Comparison of ENCODE assay signal across 9 cellular contexts in the genomic region with DNA sequence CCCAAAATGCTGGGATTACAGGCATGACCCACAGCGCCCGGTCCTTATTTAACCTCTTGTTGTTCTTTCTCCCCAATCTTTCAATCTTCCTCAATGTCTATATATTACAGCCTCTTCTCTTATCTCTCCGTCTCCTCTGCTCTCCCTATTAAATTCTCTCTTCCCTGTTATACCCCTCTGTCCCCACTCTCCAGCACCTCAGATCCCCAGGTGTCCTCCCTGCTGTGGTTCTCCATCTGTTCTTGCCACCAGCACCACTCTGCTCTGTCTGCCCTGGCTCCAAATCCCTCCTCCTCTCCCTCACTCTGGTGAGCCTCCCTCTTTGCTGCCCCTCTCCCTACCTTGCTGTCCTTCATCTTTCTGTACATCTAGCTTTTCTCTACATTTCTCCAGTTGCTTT. TPM values are rescaled to one million over a fixed set of nuclear protein-coding genes. Genes with fewer than 3 reads are reported as not detected.
A peak's percentile ranks its signal among the peaks of the same experiment; 100 is the strongest.
DNase-seq lines count a peak whose midpoint lies in the region; ATAC-seq and TF ChIP-seq lines count a peak whose summit lies in the region.
"Had no signal": no experiment of that assay in that cellular context is flagged by ENCODE, and none has a peak within 500 bp of the region (broad histone marks: within the 10 kb centered on the region; RNA-seq: fewer than 3 reads in every experiment).

No MANE protein-coding gene starts in this region.

- no peaks in the 10 kb centered on the region for H3K4me1 ChIP-seq in mesodermal cell (ENCODE audit: control insufficient read depth, insufficient read depth, low read length, poor library complexity, severe bottlenecking)

- peaks cover 4% of the 10 kb centered on the region for H3K9me3 ChIP-seq in mesodermal cell (ENCODE audit: control insufficient read depth, low read length)

- 91 to 94% methylated on average over 3 of the region's 3 CpGs for WGBS in mesodermal cell (ENCODE audit: insufficient coverage in 2 of 2), 2 experiments

- H3K27ac Mint-ChIP-seq in stimulated activated naive CD8-positive, alpha-beta T cell treated with anti-CD3 and anti-CD28 coated beads, Interleukin-15, Interleukin-2, amounts not matched to agents 100 ng/mL and 50 ng/mL, for 24 hours, result no peak overlapping the region
- no peak overlapping the region for H3K27ac Mint-ChIP-seq in activated naive CD8-positive, alpha-beta T cell treated with anti-CD3 and anti-CD28 coated beads, Interleukin-2, amount 10 ng/mL, durations not matched to agents 7 days and 5 days

- peak overlapping the region; percentile 86 for H3K4me3 Mint-ChIP-seq in stimulated activated naive CD8-positive, alpha-beta T cell treated with anti-CD3 and anti-CD28 coated beads, Interleukin-15, Interleukin-2, amounts not matched to agents 100 ng/mL and 50 ng/mL, for 24 hours
- H3K4me3 Mint-ChIP-seq in activated naive CD8-positive, alpha-beta T cell treated with anti-CD3 and anti-CD28 coated beads, Interleukin-2, amount 10 ng/mL, durations not matched to agents 7 days and 5 days, result peak overlapping the region; percentile 89

- POLR2A ChIA-PET in activated naive CD8-positive, alpha-beta T cell treated with anti-CD3 and anti-CD28 coated beads, Interleukin-2, amount 10 ng/mL, durations not matched to agents 7 days and 5 days (lab: Charles Lee), result no interaction called here

- no peaks in the 10 kb centered on the region for H3K27me3 Mint-ChIP-seq in stimulated activated naive CD8-positive, alpha-beta T cell treated with anti-CD3 and anti-CD28 coated beads, Interleukin-15, Interleukin-2, amounts not matched to agents 100 ng/mL and 50 ng/mL, for 24 hours
- no peaks in the 10 kb centered on the region for H3K27me3 Mint-ChIP-seq in activated naive CD8-positive, alpha-beta T cell treated with anti-CD3 and anti-CD28 coated beads, Interleukin-2, amount 10 ng/mL, durations not matched to agents 7 days and 5 days

- no peak for ATAC-seq in stimulated activated naive CD8-positive, alpha-beta T cell treated with anti-CD3 and anti-CD28 coated beads, Interleukin-15, Interleukin-2, amounts not matched to agents 100 U/mL and 50 U/mL, for 24 hours
- no peak for ATAC-seq in activated naive CD8-positive, alpha-beta T cell treated with anti-CD3 and anti-CD28 coated beads, Interleukin-2, amount 10 ng/mL, durations not matched to agents 7 days and 5 days (ENCODE audit: low read depth)
- ATAC-seq in omental fat pad (ENCODE audit: low FRiP score), result no peak

- H3K36me3 ChIP-seq in mesodermal cell (ENCODE audit: control insufficient read depth, insufficient read depth, low read length), result no peaks in the 10 kb centered on the region

- peaks cover 35% of the 10 kb centered on the region for H3K4me1 Mint-ChIP-seq in stimulated activated naive CD8-positive, alpha-beta T cell treated with anti-CD3 and anti-CD28 coated beads, Interleukin-15, Interleukin-2, amounts not matched to agents 100 ng/mL and 50 ng/mL, for 24 hours (ENCODE audit: low read depth)
- H3K4me1 Mint-ChIP-seq in activated naive CD8-positive, alpha-beta T cell treated with anti-CD3 and anti-CD28 coated beads, Interleukin-2, amount 10 ng/mL, durations not matched to agents 7 days and 5 days, result peaks cover 22% of the 10 kb centered on the region

- H3K9me3 Mint-ChIP-seq in stimulated activated naive CD8-positive, alpha-beta T cell treated with anti-CD3 and anti-CD28 coated beads, Interleukin-15, Interleukin-2, amounts not matched to agents 100 ng/mL and 50 ng/mL, for 24 hours, result peaks cover 10% of the 10 kb centered on the region
- peaks cover 18% of the 10 kb centered on the region for H3K9me3 Mint-ChIP-seq in activated naive CD8-positive, alpha-beta T cell treated with anti-CD3 and anti-CD28 coated beads, Interleukin-2, amount 10 ng/mL, durations not matched to agents 7 days and 5 days

- no peak overlapping the region for H3K27ac ChIP-seq in mesodermal cell (ENCODE audit: low read depth, low read length, severe bottlenecking)

- TF ChIP-seq CTCF in omental fat pad (IDR thresholded peaks at IDR 0.05), result no peak
- no peak for TF ChIP-seq CTCF in GM10266 (IDR thresholded peaks at IDR 0.05; ENCODE audit: control insufficient read depth, insufficient read depth, low read depth, missing control alignments)

- intact Hi-C loops in head of caudate nucleus (cut with DNase I), result no loop called here

- peaks cover 33% of the 10 kb centered on the region for H3K36me3 Mint-ChIP-seq in stimulated activated naive CD8-positive, alpha-beta T cell treated with anti-CD3 and anti-CD28 coated beads, Interleukin-15, Interleukin-2, amounts not matched to agents 100 ng/mL and 50 ng/mL, for 24 hours (ENCODE audit: low read depth)
- H3K36me3 Mint-ChIP-seq in activated naive CD8-positive, alpha-beta T cell treated with anti-CD3 and anti-CD28 coated beads, Interleukin-2, amount 10 ng/mL, durations not matched to agents 7 days and 5 days, result peaks cover 45% of the 10 kb centered on the region

- no peak for DNase-seq in stimulated activated naive CD8-positive, alpha-beta T cell treated with anti-CD3 and anti-CD28 coated beads, Interleukin-15, Interleukin-2, amounts not matched to agents 100 U/mL and 50 U/mL, for 24 hours
- no peak for DNase-seq in activated naive CD8-positive, alpha-beta T cell treated with anti-CD3 and anti-CD28 coated beads, Interleukin-2, amount 10 ng/mL, durations not matched to agents 7 days and 5 days
- DNase-seq in head of caudate nucleus (no peak), SHP77 treated with DMSO at 0.1 percent for 48 hours (lab: John Stamatoyannopoulos, UW) (no peak), omental fat pad (ENCODE audit: low spot score) (no peak), GM10266 (ENCODE audit: extremely low spot score) (no peak)
- DNase-seq: NCI-H1105 treated with DMSO at 0.1 percent for 48 hours had no signal

- H3K4me3 ChIP-seq in mesodermal cell (ENCODE audit: extremely low read depth, insufficient read depth, low read length, poor library complexity, severe bottlenecking), result peak overlapping the region; percentile 58

RNA-seq across cellular contexts. Expression of gene ZNF600, which starts 1.1 kb away (rescaled TPM):
- 10 to 100 TPM; 44.3 to 47.3 TPM for total RNA-seq in activated naive CD8-positive, alpha-beta T cell treated with anti-CD3 and anti-CD28 coated beads, Interleukin-2, amount 10 ng/mL, durations not matched to agents 7 days and 5 days
- polyA plus RNA-seq in mesodermal cell (2013, experiment 1 of 2), result 4.8 TPM
- polyA plus RNA-seq in mesodermal cell (2013, experiment 2 of 2), result 5.4 TPM
- total RNA-seq in omental fat pad, result 10 to 100 TPM in 2 of 4 donors, 1 to 10 TPM in 2; 4.4 to 13.1 (median 9.3) TPM

RNA-seq across cellular contexts. Expression of gene ZNF28, which starts 35.9 kb away (rescaled TPM):
- total RNA-seq in activated naive CD8-positive, alpha-beta T cell treated with anti-CD3 and anti-CD28 coated beads, Interleukin-2, amount 10 ng/mL, durations not matched to agents 7 days and 5 days, result 10 to 100 TPM; 24.2 to 27.4 TPM
- polyA plus RNA-seq in mesodermal cell (2013, experiment 1 of 2), result 17.6 TPM
- 12.7 TPM for polyA plus RNA-seq in mesodermal cell (2013, experiment 2 of 2)
- total RNA-seq in omental fat pad, result 10 to 100 TPM in 2 of 4 donors, 1 to 10 TPM in 2; 8.6 to 13.1 (median 10.8) TPM

RNA-seq across cellular contexts. Expression of gene ZNF611, which starts 50.7 kb away (rescaled TPM):
- 10 to 100 TPM; 39.4 to 41.7 TPM for total RNA-seq in activated naive CD8-positive, alpha-beta T cell treated with anti-CD3 and anti-CD28 coated beads, Interleukin-2, amount 10 ng/mL, durations not matched to agents 7 days and 5 days
- polyA plus RNA-seq in mesodermal cell (2013, experiment 1 of 2), result 15.5 TPM
- polyA plus RNA-seq in mesodermal cell (2013, experiment 2 of 2), result 18.1 TPM
- total RNA-seq in omental fat pad, result 10 to 100 TPM; 10.1 to 15.4 (median 11.9) TPM
